21 cellular contexts compared by ENCODE assay signal in the genomic region with DNA sequence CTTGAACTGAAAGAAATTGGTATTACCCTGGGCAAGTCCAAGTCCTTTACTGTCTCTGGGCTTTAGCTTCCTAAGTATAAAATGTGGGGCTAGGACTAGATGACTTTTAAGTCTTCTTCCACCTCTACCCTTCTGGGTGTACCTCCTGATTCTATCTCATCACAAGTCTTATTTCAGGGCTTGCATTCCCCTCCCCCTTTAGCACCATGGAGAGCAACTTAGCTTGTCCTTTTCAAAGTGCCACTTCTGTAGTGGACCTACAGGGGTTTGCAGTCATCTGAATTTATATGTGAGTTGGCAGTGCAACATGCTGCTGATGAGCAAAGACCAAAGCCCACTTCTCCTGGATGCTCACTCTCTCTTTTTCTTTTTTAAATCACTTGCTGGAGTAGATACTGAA.
DNase-seq lines count a peak whose midpoint lies in the region; ATAC-seq and TF ChIP-seq lines count a peak whose summit lies in the region.
"Had no signal": no experiment of that assay in that cellular context is flagged by ENCODE, and none has a peak within 500 bp of the region (broad histone marks: within the 10 kb centered on the region; RNA-seq: fewer than 3 reads in every experiment).

No MANE protein-coding gene starts in this region.

- ATAC-seq in effector memory CD8-positive, alpha-beta T cell (replicated peaks): no peak
- ATAC-seq: activated CD8-positive, alpha-beta T cell treated with anti-CD3 and anti-CD28 coated beads for 36 hours; activated naive CD8-positive, alpha-beta T cell treated with anti-CD3 and anti-CD28 coated beads, Interleukin-2, amount 50 U/mL, for 24 hours; heart left ventricle; left lobe of liver; stimulated activated effector memory CD8-positive, alpha-beta T cell treated with anti-CD3 and anti-CD28 coated beads, Interleukin-12 subunit alpha, Interleukin-12 subunit beta, amount 100 ng/mL, for 72 hours had no signal

- H3K27me3 Mint-ChIP-seq in nephron progenitor cell (ENCODE audit: low read depth, poor library complexity): peaks cover 8% of the 10 kb centered on the region
- H3K27me3 Mint-ChIP-seq in CD8-positive, alpha-beta memory T cell: no peaks in the 10 kb centered on the region
- no peaks in the 10 kb centered on the region for H3K27me3 Mint-ChIP-seq in effector memory CD8-positive, alpha-beta T cell
- H3K27me3 Mint-ChIP-seq: activated CD8-positive, alpha-beta T cell treated with anti-CD3 and anti-CD28 coated beads for 36 hours; activated naive CD8-positive, alpha-beta T cell treated with anti-CD3 and anti-CD28 coated beads, Interleukin-2, amount 50 U/mL, for 24 hours had no signal

- no peaks in the 10 kb centered on the region for H3K27me3 ChIP-seq in CD8-positive, alpha-beta memory T cell (ENCODE audit: insufficient read depth, low read length, poor library complexity, severe bottlenecking)
- H3K27me3 ChIP-seq: dorsolateral prefrontal cortex, heart left ventricle, suprapubic skin had no signal

- no peaks in the 10 kb centered on the region for H3K36me3 Mint-ChIP-seq in nephron progenitor cell (ENCODE audit: low read depth)
- no peaks in the 10 kb centered on the region for H3K36me3 Mint-ChIP-seq in CD8-positive, alpha-beta memory T cell
- H3K36me3 Mint-ChIP-seq in effector memory CD8-positive, alpha-beta T cell (ENCODE audit: insufficient read depth): no peaks in the 10 kb centered on the region
- H3K36me3 Mint-ChIP-seq: stimulated activated effector memory CD8-positive, alpha-beta T cell treated with anti-CD3 and anti-CD28 coated beads, Interleukin-12 subunit alpha, Interleukin-12 subunit beta, amount 100 ng/mL, for 72 hours had no signal

- H3K27ac Mint-ChIP-seq in nephron progenitor cell: no peak overlapping the region
- H3K27ac Mint-ChIP-seq in CD8-positive, alpha-beta memory T cell: no peak overlapping the region
- no peak overlapping the region for H3K27ac Mint-ChIP-seq in effector memory CD8-positive, alpha-beta T cell
- H3K27ac Mint-ChIP-seq: activated CD8-positive, alpha-beta T cell treated with anti-CD3 and anti-CD28 coated beads for 36 hours; activated naive CD8-positive, alpha-beta T cell treated with anti-CD3 and anti-CD28 coated beads, Interleukin-2, amount 50 U/mL, for 24 hours; stimulated activated effector memory CD8-positive, alpha-beta T cell treated with anti-CD3 and anti-CD28 coated beads, Interleukin-12 subunit alpha, Interleukin-12 subunit beta, amount 100 ng/mL, for 72 hours had no signal

- no peak for TF ChIP-seq EP300 in Ishikawa (IDR thresholded peaks at IDR 0.05; ENCODE audit: borderline replicate concordance)

- H3K4me3 Mint-ChIP-seq in nephron progenitor cell: no peak overlapping the region
- H3K4me3 Mint-ChIP-seq in CD8-positive, alpha-beta memory T cell: no peak overlapping the region
- no peak overlapping the region for H3K4me3 Mint-ChIP-seq in effector memory CD8-positive, alpha-beta T cell
- H3K4me3 Mint-ChIP-seq: activated CD8-positive, alpha-beta T cell treated with anti-CD3 and anti-CD28 coated beads for 36 hours; activated naive CD8-positive, alpha-beta T cell treated with anti-CD3 and anti-CD28 coated beads, Interleukin-2, amount 50 U/mL, for 24 hours; stimulated activated effector memory CD8-positive, alpha-beta T cell treated with anti-CD3 and anti-CD28 coated beads, Interleukin-12 subunit alpha, Interleukin-12 subunit beta, amount 100 ng/mL, for 72 hours had no signal

- no peaks in the 10 kb centered on the region for H3K4me1 Mint-ChIP-seq in nephron progenitor cell
- H3K4me1 Mint-ChIP-seq in CD8-positive, alpha-beta memory T cell: no peaks in the 10 kb centered on the region
- H3K4me1 Mint-ChIP-seq in effector memory CD8-positive, alpha-beta T cell (ENCODE audit: low read depth in 2 of 2): no peaks in the 10 kb centered on the region
- H3K4me1 Mint-ChIP-seq: activated naive CD8-positive, alpha-beta T cell treated with anti-CD3 and anti-CD28 coated beads, Interleukin-2, amount 50 U/mL, for 24 hours; stimulated activated effector memory CD8-positive, alpha-beta T cell treated with anti-CD3 and anti-CD28 coated beads, Interleukin-12 subunit alpha, Interleukin-12 subunit beta, amount 100 ng/mL, for 72 hours had no signal

- CTCF ChIA-PET in CD8-positive, alpha-beta memory T cell (lab: Charles Lee): no interaction called here

- TF ChIP-seq RAD21 in Ishikawa (IDR thresholded peaks at IDR 0.05; ENCODE audit: low read depth): no peak

- H3K4me1 ChIP-seq in CD8-positive, alpha-beta memory T cell (ENCODE audit: insufficient read depth, low read length): no peaks in the 10 kb centered on the region
- H3K4me1 ChIP-seq: heart left ventricle, suprapubic skin had no signal

- no peak overlapping the region for H3K27ac ChIP-seq in CD8-positive, alpha-beta memory T cell (ENCODE audit: low read depth, low read length)
- H3K27ac ChIP-seq: dorsolateral prefrontal cortex, heart left ventricle, suprapubic skin had no signal

- no peaks in the 10 kb centered on the region for H3K9me3 Mint-ChIP-seq in nephron progenitor cell
- H3K9me3 Mint-ChIP-seq in CD8-positive, alpha-beta memory T cell: peaks cover 0 to 4% (median 2%) of the 10 kb centered on the region in 5 donors
- H3K9me3 Mint-ChIP-seq in effector memory CD8-positive, alpha-beta T cell: peaks cover 3 to 15% of the 10 kb centered on the region in 2 donors

- TF ChIP-seq CTCF in nephron progenitor cell (IDR thresholded peaks at IDR 0.05): no peak

- no peak overlapping the region for H3K4me3 ChIP-seq in CD8-positive, alpha-beta memory T cell (ENCODE audit: low read length)
- H3K4me3 ChIP-seq: dorsolateral prefrontal cortex, heart left ventricle, smooth muscle cell, suprapubic skin had no signal

- in situ Hi-C loops in Caki2 (cut with HindIII; ENCODE audit: low pct_unique_long_range_greater_than_20kb, low sequenced_read_pairs): no loop called here

- DNase-seq in Caki2 (ENCODE audit: low read depth): peak; percentile 8
- DNase-seq in astrocyte of the hippocampus (ENCODE audit: low read depth, low spot score): peak; percentile 28
- peak; percentile 43 for DNase-seq in nephron progenitor cell
- DNase-seq in CD8-positive, alpha-beta memory T cell: no peak
- no peak for DNase-seq in effector memory CD8-positive, alpha-beta T cell
- no peak for DNase-seq in OCI-M2 (lab: John Stamatoyannopoulos, UW; ENCODE audit: unreplicated experiment)
- DNase-seq: activated CD8-positive, alpha-beta T cell treated with anti-CD3 and anti-CD28 coated beads for 36 hours; activated gamma-delta T cell treated with Interleukin-2 at 50 U/mL for 16 hours; activated naive CD8-positive, alpha-beta T cell treated with anti-CD3 and anti-CD28 coated beads, Interleukin-2, amount 50 U/mL, for 24 hours; dorsolateral prefrontal cortex; heart left ventricle; NCI-H1048; NCI-H187 treated with DMSO at 0.1 percent for 48 hours; NCI-H526 treated with DMSO at 0.1 percent for 48 hours; Right ventricle myocardium superior; SW 1271 had no signal

- POLR2A ChIA-PET in CD8-positive, alpha-beta memory T cell (lab: Charles Lee): no interaction called here

- H3K9me3 ChIP-seq in CD8-positive, alpha-beta memory T cell (ENCODE audit: low read length): no peaks in the 10 kb centered on the region
- H3K9me3 ChIP-seq: heart left ventricle, suprapubic skin had no signal

- no peaks in the 10 kb centered on the region for H3K36me3 ChIP-seq in CD8-positive, alpha-beta memory T cell (ENCODE audit: insufficient read depth, low read length)
- H3K36me3 ChIP-seq: heart left ventricle, suprapubic skin had no signal

TF ChIP-seq in Ishikawa, 13 proteins besides CTCF, POLR2A, EP300 and RAD21:
- no peak for TF ChIP-seq NFIC (IDR thresholded peaks at IDR 0.05)
- TF ChIP-seq, protein P1, sequence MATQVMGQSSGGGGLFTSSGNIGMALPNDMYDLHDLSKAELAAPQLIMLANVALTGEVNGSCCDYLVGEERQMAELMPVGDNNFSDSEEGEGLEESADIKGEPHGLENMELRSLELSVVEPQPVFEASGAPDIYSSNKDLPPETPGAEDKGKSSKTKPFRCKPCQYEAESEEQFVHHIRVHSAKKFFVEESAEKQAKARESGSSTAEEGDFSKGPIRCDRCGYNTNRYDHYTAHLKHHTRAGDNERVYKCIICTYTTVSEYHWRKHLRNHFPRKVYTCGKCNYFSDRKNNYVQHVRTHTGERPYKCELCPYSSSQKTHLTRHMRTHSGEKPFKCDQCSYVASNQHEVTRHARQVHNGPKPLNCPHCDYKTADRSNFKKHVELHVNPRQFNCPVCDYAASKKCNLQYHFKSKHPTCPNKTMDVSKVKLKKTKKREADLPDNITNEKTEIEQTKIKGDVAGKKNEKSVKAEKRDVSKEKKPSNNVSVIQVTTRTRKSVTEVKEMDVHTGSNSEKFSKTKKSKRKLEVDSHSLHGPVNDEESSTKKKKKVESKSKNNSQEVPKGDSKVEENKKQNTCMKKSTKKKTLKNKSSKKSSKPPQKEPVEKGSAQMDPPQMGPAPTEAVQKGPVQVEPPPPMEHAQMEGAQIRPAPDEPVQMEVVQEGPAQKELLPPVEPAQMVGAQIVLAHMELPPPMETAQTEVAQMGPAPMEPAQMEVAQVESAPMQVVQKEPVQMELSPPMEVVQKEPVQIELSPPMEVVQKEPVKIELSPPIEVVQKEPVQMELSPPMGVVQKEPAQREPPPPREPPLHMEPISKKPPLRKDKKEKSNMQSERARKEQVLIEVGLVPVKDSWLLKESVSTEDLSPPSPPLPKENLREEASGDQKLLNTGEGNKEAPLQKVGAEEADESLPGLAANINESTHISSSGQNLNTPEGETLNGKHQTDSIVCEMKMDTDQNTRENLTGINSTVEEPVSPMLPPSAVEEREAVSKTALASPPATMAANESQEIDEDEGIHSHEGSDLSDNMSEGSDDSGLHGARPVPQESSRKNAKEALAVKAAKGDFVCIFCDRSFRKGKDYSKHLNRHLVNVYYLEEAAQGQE (IDR thresholded peaks at IDR 0.05; ENCODE audit: low read depth): peak; percentile 81

Comparison
In these comparisons a context has a peak if more than half of its experiments do, and no peak if none do; other contexts are left out.
1. DNase-seq: peak in Caki2 (single experiment), astrocyte of the hippocampus (single experiment) and nephron progenitor cell (single experiment); none in CD8-positive, alpha-beta memory T cell (0 of 5), effector memory CD8-positive, alpha-beta T cell (0 of 3) and OCI-M2 (single experiment).